ENCODE assay signal across 24 cellular contexts in genomic region chr17:35175638-35176415, GRCh38. TPM values are rescaled to one million over a fixed set of nuclear protein-coding genes. Genes with fewer than 3 reads are reported as not detected.
A peak's percentile ranks its signal among the peaks of the same experiment; 100 is the strongest.
DNase-seq lines count a peak whose midpoint lies in the region; ATAC-seq and TF ChIP-seq lines count a peak whose summit lies in the region.
"Had no signal": no experiment of that assay in that cellular context is flagged by ENCODE, and none has a peak within 500 bp of the region (broad histone marks: within the 10 kb centered on the region; RNA-seq: fewer than 3 reads in every experiment).

No MANE protein-coding gene starts in this region.

- CTCF ChIA-PET in HEK293 (lab: Yijun Ruan, JAX) = interaction anchor here (0.8 kb wide), 1 partner anchor 362 kb away, joined by 4 read pairs; the partner anchor contains the start of gene SLFN12L

- DNase-seq in heart right ventricle = no peak
- DNase-seq in cardiac septum (ENCODE audit: low spot score) = no peak
- no peak for DNase-seq in activated naive CD8-positive, alpha-beta T cell treated with anti-CD3 and anti-CD28 coated beads, Interleukin-2, amount 10 ng/mL, durations not matched to agents 7 days and 5 days
- no peak for DNase-seq in naive thymus-derived CD8-positive, alpha-beta T cell
- no peak for DNase-seq in H9
- no peak for DNase-seq in NCI-H1092 treated with DMSO at 0.1 percent for 48 hours (lab: John Stamatoyannopoulos, UW)
- DNase-seq in putamen (ENCODE audit: low spot score) = no peak
- DNase-seq: ACHN; C1 segment of cervical spinal cord; Caco-2; GDM1; H7; Karpas-422; NCI-H1436; NCI-H1930; NCI-H748 treated with DMSO at 0.1 percent for 48 hours; NK-92 treated with Interleukin-12 subunit alpha and Interleukin-12 subunit beta, amount 100 ng/mL, for 24 hours had no signal

- H4K91ac ChIP-seq in H9 (ENCODE audit: insufficient read length, low read depth, low read length) = no peak overlapping the region

- no peak overlapping the region for H2AFZ ChIP-seq in H9 (ENCODE audit: low read length)

- peak in 6 of 8 donors; percentile 28 to 54 (median 40) for ATAC-seq in heart right ventricle
- ATAC-seq in activated naive CD8-positive, alpha-beta T cell treated with anti-CD3 and anti-CD28 coated beads, Interleukin-2, amount 10 ng/mL, durations not matched to agents 7 days and 5 days (ENCODE audit: low read depth) = no peak
- ATAC-seq in naive thymus-derived CD8-positive, alpha-beta T cell = no peak
- ATAC-seq: Right ventricle myocardium inferior had no signal

- H3K27me3 ChIP-seq in heart right ventricle = no peaks in the 10 kb centered on the region
- H3K27me3 ChIP-seq in H9 (ENCODE audit: insufficient read depth, low read length) = no peaks in the 10 kb centered on the region

- POLR2A ChIA-PET in HEK293 (lab: Yijun Ruan, JAX) = no interaction called here
- POLR2A ChIA-PET in activated naive CD8-positive, alpha-beta T cell treated with anti-CD3 and anti-CD28 coated beads, Interleukin-2, amount 10 ng/mL, durations not matched to agents 7 days and 5 days (lab: Charles Lee) = interaction anchor here (1.0 to 3.5 kb wide), 4 partner anchors 15 to 362 kb away, joined by 3 to 24 read pairs (median 6); partner anchors contain the start of gene SLFN5
- POLR2A ChIA-PET in naive thymus-derived CD8-positive, alpha-beta T cell (lab: Charles Lee) = interaction anchor here (0.6 to 11.0 kb wide), 9 partner anchors 8 to 365 kb away, joined by 3 to 102 read pairs (median 3); partner anchors contain the start of genes SLFN12L and SLFN5

- H3K36me3 ChIP-seq in heart right ventricle (peaks cover 0 to 68% (median 0%) of the 10 kb centered on the region in 9 donors), HEK293 (ENCODE audit: control insufficient read depth in 2 of 2, insufficient read depth in 1 of 2, low read length in 2 of 2) (no peaks in the 10 kb centered on the region)

- 73 to 77% methylated on average over 9 of the region's 9 CpGs for WGBS in heart right ventricle, 2 donors
- WGBS in H9 (ENCODE audit: extremely low coverage, insufficient read length, low lambda C conversion rate) = no CpG with 5 or more reads among the region's 9 CpGs

- H3K4me1 ChIP-seq in heart right ventricle = peaks cover 0 to 15% (median 0%) of the 10 kb centered on the region in 9 donors
- no peaks in the 10 kb centered on the region for H3K4me1 ChIP-seq in HEK293 (ENCODE audit: control insufficient read depth, insufficient read depth, low read length)
- no peaks in the 10 kb centered on the region for H3K4me1 ChIP-seq in H9 (ENCODE audit: insufficient read depth, low read length)

- H3K14ac ChIP-seq in H9 (ENCODE audit: insufficient read depth, low read length) = no peak overlapping the region

- no peak overlapping the region for H2AK5ac ChIP-seq in H9 (ENCODE audit: insufficient read length, low read length)

- H4K5ac ChIP-seq in H9 (ENCODE audit: insufficient read length, low read depth, low read length) = no peak overlapping the region

- H3K27ac ChIP-seq in heart right ventricle = no peak overlapping the region
- no peak overlapping the region for H3K27ac ChIP-seq in HEK293 (ENCODE audit: extremely low read depth, low read depth, low read length)
- H3K27ac ChIP-seq in H9 (ENCODE audit: insufficient read length, low read depth, low read length) = no peak overlapping the region

- no peaks in the 10 kb centered on the region for H4K20me1 ChIP-seq in H9 (ENCODE audit: control insufficient read depth, insufficient read depth, insufficient read length)

- H3K9me3 ChIP-seq in heart right ventricle (no peaks in the 10 kb centered on the region), HEK293 (ENCODE audit: control insufficient read depth, insufficient read depth, low read depth, low read length) (no peaks in the 10 kb centered on the region), H9 (ENCODE audit: control insufficient read depth, low read depth, low read length) (no peaks in the 10 kb centered on the region)
- H3K9me3 ChIP-seq: Caco-2 had no signal

- no peak overlapping the region for H2BK12ac ChIP-seq in H9 (ENCODE audit: insufficient read length, low read depth, low read length)

- no peak overlapping the region for H3K4me3 Mint-ChIP-seq in activated naive CD8-positive, alpha-beta T cell treated with anti-CD3 and anti-CD28 coated beads, Interleukin-2, amount 10 ng/mL, durations not matched to agents 7 days and 5 days
- H3K4me3 Mint-ChIP-seq in naive thymus-derived CD8-positive, alpha-beta T cell = peak overlapping the region in 6 of 10 donors; percentile 6 to 87 (median 52)
- H3K4me3 Mint-ChIP-seq in H9 = no peak overlapping the region; a peak in 1 of 5 replicates
- H3K4me3 Mint-ChIP-seq: IgD-negative memory B cell had no signal

- H3K4ac ChIP-seq in H9 (ENCODE audit: low read depth, low read length) = no peak overlapping the region

- H3K4me3 ChIP-seq in heart right ventricle (no peak overlapping the region), HEK293 (ENCODE audit: low read depth, low read length) (no peak overlapping the region)

- no peak overlapping the region for H3K4me2 ChIP-seq in H9 (ENCODE audit: insufficient read depth, insufficient read length, low read length)

- H2BK120ac ChIP-seq in H9 (ENCODE audit: low read depth, low read length, poor library complexity, severe bottlenecking) = no peak overlapping the region

- no peak overlapping the region for H2BK15ac ChIP-seq in H9 (ENCODE audit: low read depth, low read length)

- H3K9me3 Mint-ChIP-seq in activated naive CD8-positive, alpha-beta T cell treated with anti-CD3 and anti-CD28 coated beads, Interleukin-2, amount 10 ng/mL, durations not matched to agents 7 days and 5 days = peaks cover 8% of the 10 kb centered on the region
- peaks cover 0 to 5% (median 0%) of the 10 kb centered on the region in 9 donors for H3K9me3 Mint-ChIP-seq in naive thymus-derived CD8-positive, alpha-beta T cell
- H3K9me3 Mint-ChIP-seq in H9 = peaks cover 2 to 6% of the 10 kb centered on the region in 2 experiments; a peak in 2 of 5 replicates
- H3K9me3 Mint-ChIP-seq: IgD-negative memory B cell had no signal

- peaks cover 11% of the 10 kb centered on the region for H3K36me3 Mint-ChIP-seq in activated naive CD8-positive, alpha-beta T cell treated with anti-CD3 and anti-CD28 coated beads, Interleukin-2, amount 10 ng/mL, durations not matched to agents 7 days and 5 days
- H3K36me3 Mint-ChIP-seq in naive thymus-derived CD8-positive, alpha-beta T cell = peaks cover 0 to 2% (median 0%) of the 10 kb centered on the region in 3 donors
- no peaks in the 10 kb centered on the region; a peak in 1 of 7 replicates for H3K36me3 Mint-ChIP-seq in H9 (ENCODE audit: insufficient read depth in 1 of 3, low read depth in 3 of 3)
- H3K36me3 Mint-ChIP-seq: IgD-negative memory B cell had no signal

- peaks cover 3% of the 10 kb centered on the region for H3K23me2 ChIP-seq in H9 (ENCODE audit: insufficient read length, low read depth, low read length, poor library complexity, severe bottlenecking)

- H3K79me2 ChIP-seq in H9 (ENCODE audit: insufficient read depth, low read length) = no peaks in the 10 kb centered on the region

- H2BK5ac ChIP-seq in H9 (ENCODE audit: insufficient read length, low read length) = no peak overlapping the region

- H3K23ac ChIP-seq in H9 (ENCODE audit: insufficient read length, low read depth, low read length) = no peak overlapping the region

- no peak overlapping the region for H3K56ac ChIP-seq in H9 (ENCODE audit: insufficient read length, low read depth, low read length)

- H3K27ac Mint-ChIP-seq in activated naive CD8-positive, alpha-beta T cell treated with anti-CD3 and anti-CD28 coated beads, Interleukin-2, amount 10 ng/mL, durations not matched to agents 7 days and 5 days = peak overlapping the region; percentile 14
- peak overlapping the region; percentile 77 to 99 (median 92) for H3K27ac Mint-ChIP-seq in naive thymus-derived CD8-positive, alpha-beta T cell
- peak overlapping the region in 1 of 3 experiments; percentile 3; a peak in 1 of 7 replicates for H3K27ac Mint-ChIP-seq in H9
- H3K27ac Mint-ChIP-seq: IgD-negative memory B cell had no signal

- H4K8ac ChIP-seq in H9 (replicated peaks; ENCODE audit: insufficient read length, low read depth, low read length) = no peak overlapping the region

- no peak overlapping the region for H3K18ac ChIP-seq in H9 (ENCODE audit: insufficient read length, low read depth, low read length)

- peaks cover 56% of the 10 kb centered on the region for H3K4me1 Mint-ChIP-seq in activated naive CD8-positive, alpha-beta T cell treated with anti-CD3 and anti-CD28 coated beads, Interleukin-2, amount 10 ng/mL, durations not matched to agents 7 days and 5 days
- peaks cover 37 to 91% (median 79%) of the 10 kb centered on the region in 4 donors for H3K4me1 Mint-ChIP-seq in naive thymus-derived CD8-positive, alpha-beta T cell
- H3K4me1 Mint-ChIP-seq in H9 = no peaks in the 10 kb centered on the region

- no peak overlapping the region for H3K9ac ChIP-seq in H9 (ENCODE audit: extremely low read depth, insufficient read length, low read length)

- no peak overlapping the region for H2BK20ac ChIP-seq in H9 (ENCODE audit: low read depth, low read length, poor library complexity, severe bottlenecking)

- H3K79me1 ChIP-seq in H9 (ENCODE audit: insufficient read depth, low read depth, low read length, poor library complexity, severe bottlenecking) = no peaks in the 10 kb centered on the region

- no peaks in the 10 kb centered on the region for H3K27me3 Mint-ChIP-seq in activated naive CD8-positive, alpha-beta T cell treated with anti-CD3 and anti-CD28 coated beads, Interleukin-2, amount 10 ng/mL, durations not matched to agents 7 days and 5 days
- H3K27me3 Mint-ChIP-seq in naive thymus-derived CD8-positive, alpha-beta T cell = peaks cover 0 to 2% (median 0%) of the 10 kb centered on the region in 5 donors
- peaks cover 6% of the 10 kb centered on the region for H3K27me3 Mint-ChIP-seq in H9 (ENCODE audit: low read depth)

- intact Hi-C loops in heart right ventricle (cut with DNase I) (loop anchor here in 4 of 10 donors (10.0 kb wide), 5 partner anchors 69 to 589 kb away; partner anchors contain the start of genes C17orf50 (in 1 of the 4), SLFN12L (in 1 of the 4) and SLFN5 (in 1 of the 4)), cardiac septum (cut with DNase I) (no loop called here)

- TF ChIP-seq CTCF in heart right ventricle (IDR thresholded peaks at IDR 0.05) (no peak), HEK293 (tag by site-specific recombination; IDR thresholded peaks at IDR 0.05) (no peak), H9 (conservative IDR thresholded peaks at IDR 0.05) (no peak)

- H3T11ph ChIP-seq in H9 (ENCODE audit: low read length) = no peak overlapping the region

RNA-seq across cellular contexts. Expression of gene SLC35G3, which starts 18.4 kb away (rescaled TPM):
- total RNA-seq in heart right ventricle (not detected), cardiac septum (not detected), H9 (2021) (not detected in 2 replicates)
- polyA plus RNA-seq in heart right ventricle = not detected
- not detected for total RNA-seq in activated naive CD8-positive, alpha-beta T cell treated with anti-CD3 and anti-CD28 coated beads, Interleukin-2, amount 10 ng/mL, durations not matched to agents 7 days and 5 days
- total RNA-seq in naive thymus-derived CD8-positive, alpha-beta T cell = under 1 TPM in 1 of 2 experiments, not detected in 1; 0.33 TPM
- under 1 TPM; 0.15 to 0.47 (median 0.18) TPM for polyA plus RNA-seq in naive thymus-derived CD8-positive, alpha-beta T cell
- total RNA-seq: Caco-2, Daoy, H7, MCF 10A, NCI-H460, OCI-LY7, Right ventricle myocardium inferior had no signal
- polyA plus RNA-seq: IgD-negative memory B cell had no signal

RNA-seq across cellular contexts. Expression of gene UNC45B, which starts 28.2 kb away (rescaled TPM):
- total RNA-seq in heart right ventricle (100 to 1,000 TPM; 174 to 303 (median 251) TPM), cardiac septum (259 TPM), H9 (2021) (0.07 and 0.22 TPM in 2 replicates)
- polyA plus RNA-seq in heart right ventricle = 10 to 100 TPM; 27.8 to 35.0 TPM
- total RNA-seq in activated naive CD8-positive, alpha-beta T cell treated with anti-CD3 and anti-CD28 coated beads, Interleukin-2, amount 10 ng/mL, durations not matched to agents 7 days and 5 days = under 1 TPM; 0.14 to 0.20 TPM
- under 1 TPM; 0.36 TPM for total RNA-seq in naive thymus-derived CD8-positive, alpha-beta T cell
- under 1 TPM; 0.15 to 0.59 (median 0.28) TPM for polyA plus RNA-seq in naive thymus-derived CD8-positive, alpha-beta T cell
- total RNA-seq: Caco-2, Daoy, MCF 10A, OCI-LY7 had no signal
- polyA plus RNA-seq: IgD-negative memory B cell had no signal

RNA-seq across cellular contexts. Expression of gene NLE1, which starts 33.7 kb away (rescaled TPM):
- total RNA-seq in heart right ventricle (1 to 10 TPM; 2.7 to 5.1 (median 4.2) TPM), cardiac septum (3.8 TPM), H9 (2021) (41.7 and 43.9 TPM in 2 replicates)
- polyA plus RNA-seq in heart right ventricle = 1 to 10 TPM; 1.8 to 7.5 TPM
- total RNA-seq in activated naive CD8-positive, alpha-beta T cell treated with anti-CD3 and anti-CD28 coated beads, Interleukin-2, amount 10 ng/mL, durations not matched to agents 7 days and 5 days = 10 to 100 TPM; 13.4 to 17.4 TPM
- 10 to 100 TPM; 16.7 to 21.7 TPM for total RNA-seq in naive thymus-derived CD8-positive, alpha-beta T cell
- 1 to 10 TPM; 4.6 to 6.4 (median 5.3) TPM for polyA plus RNA-seq in naive thymus-derived CD8-positive, alpha-beta T cell

RNA-seq across cellular contexts. Expression of gene FNDC8, which starts 54.4 kb away (rescaled TPM):
- not detected for total RNA-seq in heart right ventricle
- polyA plus RNA-seq in heart right ventricle = not detected
- not detected for total RNA-seq in cardiac septum
- total RNA-seq in activated naive CD8-positive, alpha-beta T cell treated with anti-CD3 and anti-CD28 coated beads, Interleukin-2, amount 10 ng/mL, durations not matched to agents 7 days and 5 days = not detected
- total RNA-seq in naive thymus-derived CD8-positive, alpha-beta T cell = not detected
- not detected for polyA plus RNA-seq in naive thymus-derived CD8-positive, alpha-beta T cell
- not detected in 2 replicates for total RNA-seq in H9 (2021)
- total RNA-seq: Caco-2, Daoy, MCF 10A, NCI-H460, OCI-LY7, Right ventricle myocardium inferior had no signal
- polyA plus RNA-seq: IgD-negative memory B cell had no signal

RNA-seq across cellular contexts. Expression of gene RAD51D, which starts 56.2 kb away (rescaled TPM):
- total RNA-seq in heart right ventricle (1 to 10 TPM; 3.2 to 9.6 (median 5.6) TPM), cardiac septum (6.5 TPM), H9 (2021) (14.0 and 15.8 TPM in 2 replicates)
- 1 to 10 TPM; 3.0 to 4.3 TPM for polyA plus RNA-seq in heart right ventricle
- total RNA-seq in activated naive CD8-positive, alpha-beta T cell treated with anti-CD3 and anti-CD28 coated beads, Interleukin-2, amount 10 ng/mL, durations not matched to agents 7 days and 5 days = 10 to 100 TPM; 27.3 to 33.8 TPM
- 10 to 100 TPM; 23.5 to 28.7 TPM for total RNA-seq in naive thymus-derived CD8-positive, alpha-beta T cell
- polyA plus RNA-seq in naive thymus-derived CD8-positive, alpha-beta T cell = 10 to 100 TPM in 1 of 3 donors, 1 to 10 TPM in 2; 6.5 to 13.6 (median 8.4) TPM

Comparison
In these comparisons a context has a peak if more than half of its experiments do, and no peak if none do; other contexts are left out.
1. ATAC-seq: peak in heart right ventricle (6 of 8); none in activated naive CD8-positive, alpha-beta T cell treated with anti-CD3 and anti-CD28 coated beads, Interleukin-2, amount 10 ng/mL, durations not matched to agents 7 days and 5 days (single experiment) and naive thymus-derived CD8-positive, alpha-beta T cell (0 of 2).
2. H3K4me3 Mint-ChIP-seq: peak in naive thymus-derived CD8-positive, alpha-beta T cell (6 of 10); none in activated naive CD8-positive, alpha-beta T cell treated with anti-CD3 and anti-CD28 coated beads, Interleukin-2, amount 10 ng/mL, durations not matched to agents 7 days and 5 days (single experiment) and H9 (0 of 2).
3. RNA of gene UNC45B, which starts 28.2 kb away (total RNA-seq): 174 to 303 TPM in heart right ventricle and 259 TPM in cardiac septum (single experiment); 0.36 TPM in naive thymus-derived CD8-positive, alpha-beta T cell, 0.07 to 0.22 TPM in H9 and 0.14 to 0.20 TPM in activated naive CD8-positive, alpha-beta T cell treated with anti-CD3 and anti-CD28 coated beads, Interleukin-2, amount 10 ng/mL, durations not matched to agents 7 days and 5 days; every median in the first group is over 100 times any median in the second.